Comparison of ENCODE assay signal across 35 cellular contexts in the genomic region with DNA sequence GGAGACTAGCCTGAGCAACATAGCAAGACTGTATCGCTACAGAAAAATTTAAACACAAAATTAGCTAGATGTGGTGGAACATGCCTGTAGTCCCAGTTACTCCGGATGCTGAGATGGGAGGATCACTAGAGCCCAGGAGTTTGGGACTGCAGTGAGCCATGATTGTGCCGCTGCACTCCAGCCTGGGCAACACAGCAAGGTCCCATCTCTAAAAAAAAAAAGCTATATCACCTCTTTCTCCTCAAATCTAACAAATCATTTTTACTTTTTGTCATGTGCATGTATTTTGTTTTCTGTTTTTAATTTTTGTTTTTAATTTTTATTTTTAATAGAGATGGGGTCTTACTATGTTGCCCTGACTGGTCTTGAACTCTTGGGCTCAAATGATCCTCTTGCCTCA. TPM values are rescaled to one million over a fixed set of nuclear protein-coding genes. Genes with fewer than 3 reads are reported as not detected.
"Had no signal": no experiment of that assay in that cellular context is flagged by ENCODE, and none has a peak within 500 bp of the region (broad histone marks: within the 10 kb centered on the region; RNA-seq: fewer than 3 reads in every experiment).

No MANE protein-coding gene starts in this region.

- H2AFZ ChIP-seq: neural progenitor cell, parathyroid adenoma had no signal

- H3K27me3 ChIP-seq: neural progenitor cell, ovary, stomach, thyroid gland, tibial nerve, upper lobe of left lung, vagina had no signal

- H3K4me1 Mint-ChIP-seq: nephron had no signal

- H3K79me2 ChIP-seq: parathyroid adenoma had no signal

- H3K27me3 Mint-ChIP-seq: naive thymus-derived CD8-positive, alpha-beta T cell; progenitor cell of endocrine pancreas; stimulated activated naive B cell treated with anti-CD40 and anti-IgM and Interleukin-4, amounts not matched to agents 10 μg/mL and 1 μg/mL and 100 μg/mL, for 72 hours; stimulated activated naive CD8-positive, alpha-beta T cell treated with anti-CD3 and anti-CD28 coated beads, Interleukin-15, Interleukin-2, amounts not matched to agents 100 ng/mL and 50 ng/mL, for 24 hours had no signal

- FAIRE-seq: urothelium cell line had no signal

- H3K4me1 ChIP-seq: parathyroid adenoma had no signal

- H3K27ac ChIP-seq: neural progenitor cell, ovary, parathyroid adenoma, psoas muscle, skin epidermis, stomach, thoracic aorta, thyroid gland, tibial nerve, upper lobe of left lung, vagina had no signal

- H3K4me3 Mint-ChIP-seq: naive thymus-derived CD8-positive, alpha-beta T cell; nephron; neural progenitor cell; stimulated activated effector memory CD8-positive, alpha-beta T cell treated with anti-CD3 and anti-CD28 coated beads, Interleukin-12 subunit alpha, Interleukin-12 subunit beta, amount 100 ng/mL, for 72 hours; stimulated activated naive B cell treated with anti-CD40 and anti-IgM and Interleukin-4, amounts not matched to agents 10 μg/mL and 1 μg/mL and 100 μg/mL, for 72 hours; stimulated activated naive CD8-positive, alpha-beta T cell treated with anti-CD3 and anti-CD28 coated beads, Interleukin-15, Interleukin-2, amounts not matched to agents 100 ng/mL and 50 ng/mL, for 24 hours had no signal

- H3K27ac Mint-ChIP-seq: naive thymus-derived CD8-positive, alpha-beta T cell; nephron; neural progenitor cell; progenitor cell of endocrine pancreas; stimulated activated effector memory CD8-positive, alpha-beta T cell treated with anti-CD3 and anti-CD28 coated beads, Interleukin-12 subunit alpha, Interleukin-12 subunit beta, amount 100 ng/mL, for 72 hours; stimulated activated naive B cell treated with anti-CD40 and anti-IgM and Interleukin-4, amounts not matched to agents 10 μg/mL and 1 μg/mL and 100 μg/mL, for 72 hours; stimulated activated naive CD8-positive, alpha-beta T cell treated with anti-CD3 and anti-CD28 coated beads, Interleukin-15, Interleukin-2, amounts not matched to agents 100 ng/mL and 50 ng/mL, for 24 hours had no signal

- H3K4me3 ChIP-seq: neural progenitor cell, ovary, psoas muscle, skin epidermis, smooth muscle cell, stomach, thoracic aorta, thyroid gland, tibial nerve, upper lobe of left lung, vagina had no signal

- ATAC-seq: naive thymus-derived CD8-positive, alpha-beta T cell; psoas muscle; right cardiac atrium; sciatic nerve; stimulated activated effector memory CD8-positive, alpha-beta T cell treated with anti-CD3 and anti-CD28 coated beads, Interleukin-12 subunit alpha, Interleukin-12 subunit beta, amount 100 ng/mL, for 72 hours; stimulated activated naive B cell treated with anti-CD40 and anti-IgM and Interleukin-4, amounts not matched to agents 10 μg/mL and 1 μg/mL and 100 μg/mL, for 72 hours had no signal

- H3K36me3 ChIP-seq: neural progenitor cell, ovary, thyroid gland had no signal

- H3K9ac ChIP-seq: neural progenitor cell, parathyroid adenoma had no signal

- H3K4me2 ChIP-seq: neural progenitor cell, smooth muscle cell had no signal

- H3K9me3 ChIP-seq: ovary, psoas muscle, stomach, thoracic aorta, thyroid gland, tibial nerve, upper lobe of left lung, vagina had no signal

- H3K9me3 Mint-ChIP-seq: naive thymus-derived CD8-positive, alpha-beta T cell; nephron; neural progenitor cell; stimulated activated effector memory CD8-positive, alpha-beta T cell treated with anti-CD3 and anti-CD28 coated beads, Interleukin-12 subunit alpha, Interleukin-12 subunit beta, amount 100 ng/mL, for 72 hours; stimulated activated naive B cell treated with anti-CD40 and anti-IgM and Interleukin-4, amounts not matched to agents 10 μg/mL and 1 μg/mL and 100 μg/mL, for 72 hours; stimulated activated naive CD8-positive, alpha-beta T cell treated with anti-CD3 and anti-CD28 coated beads, Interleukin-15, Interleukin-2, amounts not matched to agents 100 ng/mL and 50 ng/mL, for 24 hours had no signal

- DNase-seq: naive thymus-derived CD8-positive, alpha-beta T cell; occipital lobe; ovary; posterior cingulate gyrus; psoas muscle; right cardiac atrium; stimulated activated CD4-positive, alpha-beta T cell treated with anti-CD3 and anti-CD28 coated beads, Interleukin-15, amount 100 ng/mL, for 24 hours; stimulated activated CD4-positive, alpha-beta T cell treated with anti-CD3 and anti-CD28 coated beads, Interleukin-2, amount 100 ng/mL, for 24 hours; stimulated activated CD4-positive, alpha-beta T cell treated with anti-CD3 and anti-CD28 coated beads, Interleukin-2, amount 100 ng/mL, for 48 hours; stimulated activated CD4-positive, alpha-beta T cell treated with anti-CD3 and anti-CD28 coated beads, Interleukin-4, amount 100 ng/mL, for 24 hours; stimulated activated naive B cell treated with anti-CD40 and anti-IgM and Interleukin-4, amounts not matched to agents 10 μg/mL and 1 μg/mL and 100 μg/mL, for 72 hours; stimulated activated naive CD4-positive, alpha-beta T cell treated with Interleukin-2 at 50 U/mL for 16 hours; stomach; thyroid gland; trophoblast cell; upper lobe of left lung had no signal

RNA-seq across cellular contexts. Expression of a gene that starts 13.3 kb away (rescaled TPM):
- total RNA-seq: naive thymus-derived CD8-positive, alpha-beta T cell; occipital lobe; osteoblast; ovary; progenitor cell of endocrine pancreas; psoas muscle; renal cortical epithelial cell; right cardiac atrium; sciatic nerve; smooth muscle cell; stomach; subcutaneous adipose tissue; temporal lobe; thoracic aorta; thyroid gland; tibial nerve; upper lobe of left lung; ureter; vagina had no signal
- polyA plus RNA-seq: naive thymus-derived CD8-positive, alpha-beta T cell; neural cell; ovary; right cardiac atrium; smooth muscle cell; stomach had no signal

RNA-seq across cellular contexts. Expression of a gene that starts 29.7 kb away (rescaled TPM):
- total RNA-seq: occipital lobe, osteoblast, progenitor cell of endocrine pancreas, renal cortical epithelial cell, smooth muscle cell had no signal
- polyA plus RNA-seq: neural cell, smooth muscle cell had no signal

RNA-seq across cellular contexts. Expression of a gene that starts 48.7 kb away (rescaled TPM):
- total RNA-seq: occipital lobe, osteoblast, progenitor cell of endocrine pancreas, renal cortical epithelial cell, right cardiac atrium, sciatic nerve, smooth muscle cell, stomach, thoracic aorta, ureter, vagina had no signal
- polyA plus RNA-seq: neural cell, right cardiac atrium, smooth muscle cell, stomach had no signal
